In the genomic region with DNA sequence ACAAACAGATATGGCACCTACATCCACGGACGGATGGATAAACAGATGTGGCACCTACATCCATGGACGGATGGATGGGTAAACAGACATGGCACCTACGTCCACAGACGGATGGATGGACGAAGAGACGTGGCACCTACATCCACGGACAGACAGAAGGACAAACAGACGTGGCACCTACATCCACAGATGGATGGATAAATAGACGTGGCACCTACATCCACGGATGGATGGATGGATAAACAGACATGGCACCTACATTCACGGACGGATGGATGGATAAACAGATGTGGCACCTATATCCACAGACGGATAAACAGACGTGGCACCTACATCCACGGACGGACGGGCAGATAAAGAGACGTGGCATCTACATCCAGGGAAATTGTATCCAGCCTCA, we compare ENCODE assay signal across 21 cellular contexts.
"Had no signal": no experiment of that assay in that cellular context is flagged by ENCODE, and none has a peak within 500 bp of the region (broad histone marks: within the 10 kb centered on the region; RNA-seq: fewer than 3 reads in every experiment).

No MANE protein-coding gene starts in this region.

- DNase-seq: activated CD4-positive, alpha-beta T cell treated with anti-CD3 and anti-CD28 coated beads, Interleukin-2, amount 10 ng/mL, durations not matched to agents 7 days and 5 days; activated CD4-positive, CD25-positive, alpha-beta regulatory T cell treated with anti-CD3 and anti-CD28 coated beads, Interleukin-2, amount 50 U/mL, for 72 hours; activated naive CD4-positive, alpha-beta T cell treated with Interleukin-2 at 50 U/mL for 16 hours; activated naive CD8-positive, alpha-beta T cell treated with anti-CD3 and anti-CD28 coated beads for 36 hours; activated T-cell treated with anti-CD3 and anti-CD28 coated beads, Interleukin-2, amount 50 U/mL, for 24 hours; cerebellar nuclear complex; cortex of kidney; endodermal cell; naive B cell; retina; stimulated activated CD4-positive, alpha-beta T cell treated with anti-CD3 and anti-CD28 coated beads, Interleukin-12 subunit alpha, Interleukin-12 subunit beta, amount 100 ng/mL, for 4 hours; stimulated activated CD4-positive, alpha-beta T cell treated with anti-CD3 and anti-CD28 coated beads, Interleukin-4, amount 100 ng/mL, for 4 hours; substantia nigra; T-cell; thyroid gland; WERI-Rb-1 had no signal

- H3K4me3 ChIP-seq: thyroid gland had no signal

- H3K9me3 ChIP-seq: thyroid gland had no signal

- H3K9me3 Mint-ChIP-seq: activated CD4-positive, alpha-beta T cell treated with anti-CD3 and anti-CD28 coated beads, Interleukin-2, amount 10 ng/mL, durations not matched to agents 7 days and 5 days; activated naive CD8-positive, alpha-beta T cell treated with anti-CD3 and anti-CD28 coated beads for 36 hours; activated T-cell treated with anti-CD3 and anti-CD28 coated beads, Interleukin-2, amount 50 U/mL, for 24 hours; endodermal cell; memory B cell; naive B cell; stimulated activated naive CD8-positive, alpha-beta T cell treated with anti-CD3 and anti-CD28 coated beads, Interleukin-15, Interleukin-2, amounts not matched to agents 100 ng/mL and 50 ng/mL, for 24 hours; T-cell; T-helper 2 cell treated with Interferon-gamma antibody and Interleukin-4, amounts not matched to agents 5 μg/mL and 100 μg/mL, for 36 hours had no signal

- H3K27me3 Mint-ChIP-seq: activated CD4-positive, alpha-beta T cell treated with anti-CD3 and anti-CD28 coated beads, Interleukin-2, amount 10 ng/mL, durations not matched to agents 7 days and 5 days; activated naive CD8-positive, alpha-beta T cell treated with anti-CD3 and anti-CD28 coated beads for 36 hours; activated T-cell treated with anti-CD3 and anti-CD28 coated beads, Interleukin-2, amount 50 U/mL, for 24 hours; memory B cell; naive B cell; progenitor cell of endocrine pancreas; stimulated activated naive CD8-positive, alpha-beta T cell treated with anti-CD3 and anti-CD28 coated beads, Interleukin-15, Interleukin-2, amounts not matched to agents 100 ng/mL and 50 ng/mL, for 24 hours; T-cell had no signal

- H3K27me3 ChIP-seq: thyroid gland had no signal

- ATAC-seq: T-cell had no signal

- H3K27ac ChIP-seq: epithelial cell of prostate, thyroid gland, WERI-Rb-1 had no signal

- H3K4me1 Mint-ChIP-seq: activated CD4-positive, alpha-beta T cell treated with anti-CD3 and anti-CD28 coated beads, Interleukin-2, amount 10 ng/mL, durations not matched to agents 7 days and 5 days; activated naive CD8-positive, alpha-beta T cell treated with anti-CD3 and anti-CD28 coated beads for 36 hours; endodermal cell had no signal

- H3K27ac Mint-ChIP-seq: activated CD4-positive, alpha-beta T cell treated with anti-CD3 and anti-CD28 coated beads, Interleukin-2, amount 10 ng/mL, durations not matched to agents 7 days and 5 days; activated naive CD8-positive, alpha-beta T cell treated with anti-CD3 and anti-CD28 coated beads for 36 hours; activated T-cell treated with anti-CD3 and anti-CD28 coated beads, Interleukin-2, amount 50 U/mL, for 24 hours; endodermal cell; memory B cell; progenitor cell of endocrine pancreas; stimulated activated naive CD8-positive, alpha-beta T cell treated with anti-CD3 and anti-CD28 coated beads, Interleukin-15, Interleukin-2, amounts not matched to agents 100 ng/mL and 50 ng/mL, for 24 hours; T-cell; T-helper 2 cell treated with Interferon-gamma antibody and Interleukin-4, amounts not matched to agents 5 μg/mL and 100 μg/mL, for 36 hours had no signal

- H3K36me3 ChIP-seq: thyroid gland had no signal

- H3K4me3 Mint-ChIP-seq: activated CD4-positive, alpha-beta T cell treated with anti-CD3 and anti-CD28 coated beads, Interleukin-2, amount 10 ng/mL, durations not matched to agents 7 days and 5 days; activated naive CD8-positive, alpha-beta T cell treated with anti-CD3 and anti-CD28 coated beads for 36 hours; activated T-cell treated with anti-CD3 and anti-CD28 coated beads, Interleukin-2, amount 50 U/mL, for 24 hours; endodermal cell; memory B cell; naive B cell; stimulated activated naive CD8-positive, alpha-beta T cell treated with anti-CD3 and anti-CD28 coated beads, Interleukin-15, Interleukin-2, amounts not matched to agents 100 ng/mL and 50 ng/mL, for 24 hours; T-cell; T-helper 2 cell treated with Interferon-gamma antibody and Interleukin-4, amounts not matched to agents 5 μg/mL and 100 μg/mL, for 36 hours had no signal
